ENCODE assay signal across 8 cellular contexts in the genomic region with DNA sequence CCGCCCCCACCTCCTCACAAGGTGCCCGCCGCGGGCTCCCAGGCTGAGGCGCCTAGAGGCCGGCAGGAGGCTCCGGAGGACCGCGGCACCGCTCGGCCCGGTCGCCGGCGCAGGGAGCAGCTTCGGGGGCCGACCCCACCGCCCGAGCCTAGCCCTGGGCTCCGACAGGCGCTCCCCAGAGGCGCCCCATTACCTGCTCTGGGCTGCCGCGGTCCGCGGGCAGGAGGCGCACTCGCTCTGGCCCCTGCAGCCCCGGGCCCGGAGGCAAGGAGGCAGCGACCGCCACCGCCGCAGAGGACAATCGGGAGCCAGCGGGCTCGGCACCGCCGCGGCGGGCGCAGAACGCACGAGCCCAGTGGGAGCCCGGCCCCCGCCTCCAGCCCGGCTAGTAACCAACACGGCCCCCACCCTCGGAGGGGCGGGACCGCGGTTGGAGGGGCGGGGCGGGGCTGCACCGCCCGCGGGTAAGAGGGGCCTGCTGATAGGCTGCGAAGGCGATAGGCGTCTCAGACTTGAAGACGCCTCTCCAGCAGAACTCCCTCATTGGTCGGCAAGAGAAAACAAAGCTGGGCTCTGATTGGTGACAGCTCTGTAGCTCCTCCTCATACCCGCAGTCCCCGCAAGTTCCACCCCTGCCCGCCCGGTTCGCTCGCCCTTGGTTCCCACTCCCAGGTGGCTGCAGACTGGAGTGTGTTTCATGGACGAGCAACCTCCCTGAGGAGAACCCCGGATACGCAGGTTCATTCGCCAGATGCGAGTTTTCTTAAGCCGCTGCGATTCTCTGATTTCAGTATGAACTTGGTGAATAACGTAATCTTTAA. TPM values are rescaled to one million over a fixed set of nuclear protein-coding genes. Genes with fewer than 3 reads are reported as not detected.
DNase-seq lines count a peak whose midpoint lies in the region; ATAC-seq and TF ChIP-seq lines count a peak whose summit lies in the region.

Gene MPP7 (minus strand): TSS at position 397 of the 821 bp plus-strand sequence. CDS start 64,460 bp downstream, outside the sequence.

- peaks cover 2 to 8% of the 10 kb centered on the region in 2 donors for H3K36me3 Mint-ChIP-seq in CD14-positive monocyte

- TF ChIP-seq CTCF in CD14-positive monocyte (IDR thresholded peaks at IDR 0.05): peak; percentile 78

- peak; percentile 99 for ATAC-seq in GM19452 (IDR thresholded peaks at IDR 0.05; ENCODE audit: unreplicated experiment)
- peak; percentile 100 for ATAC-seq in HG03571 (IDR thresholded peaks at IDR 0.05; ENCODE audit: unreplicated experiment)
- peak; percentile 96 for ATAC-seq in left lobe of liver

- peak within 1 kb of the TSS; percentile 90 to 97 for H3K4me3 Mint-ChIP-seq in CD14-positive monocyte

- H3K9me3 Mint-ChIP-seq in CD14-positive monocyte: no peaks in the 10 kb centered on the region

- DNase-seq in CD14-positive monocyte (ENCODE audit: low spot score): peak; percentile 97
- peak; percentile 88 for DNase-seq in NCI-H748 treated with DMSO at 0.1 percent for 48 hours (lab: John Stamatoyannopoulos, UW)
- DNase-seq in activated CD4-positive, alpha-beta T cell treated with anti-CD3 and anti-CD28 coated beads, Interleukin-2, amount 50 U/mL, for 4 hours: peak; percentile 93
- peak; percentile 98 for DNase-seq in dermis blood vessel endothelial cell
- DNase-seq in left lobe of liver (ENCODE audit: low spot score): peak; percentile 97
- DNase-seq in stimulated activated CD4-positive, alpha-beta T cell treated with anti-CD3 and anti-CD28 coated beads, Interleukin-1b, Interleukin-23, amount 100 ng/mL, for 48 hours: peak; percentile 96

- intact Hi-C loops in CD14-positive monocyte (cut with micrococcal nuclease): loop anchor here (2.0 to 10.0 kb wide), 6 partner anchors 32 to 80 kb away; no protein-coding TSS in a partner anchor

- peak within 1 kb of the TSS; percentile 84 to 96 (median 92) for H3K27ac Mint-ChIP-seq in CD14-positive monocyte

- H3K4me1 Mint-ChIP-seq in CD14-positive monocyte: peaks cover 82% of the 10 kb centered on the region

- H3K27me3 Mint-ChIP-seq in CD14-positive monocyte (ENCODE audit: low read depth in 3 of 3): peaks cover 0 to 2% (median 0%) of the 10 kb centered on the region in 3 donors

RNA-seq across cellular contexts. Expression of gene MPP7, which starts in this region (rescaled TPM):
- 10 to 100 TPM; 33.6 to 48.3 TPM for polyA plus RNA-seq in CD14-positive monocyte
- total RNA-seq in dermis blood vessel endothelial cell: 6.8 and 16.3 TPM in 2 replicates
- total RNA-seq in left lobe of liver: 1.4 TPM

Comparison
In these comparisons a context has a peak if more than half of its experiments do, and no peak if none do; other contexts are left out.
1. Peak in every context shown above with its lines: DNase-seq and ATAC-seq.